ENCODE assay signal across 11 cellular contexts in the genomic region with DNA sequence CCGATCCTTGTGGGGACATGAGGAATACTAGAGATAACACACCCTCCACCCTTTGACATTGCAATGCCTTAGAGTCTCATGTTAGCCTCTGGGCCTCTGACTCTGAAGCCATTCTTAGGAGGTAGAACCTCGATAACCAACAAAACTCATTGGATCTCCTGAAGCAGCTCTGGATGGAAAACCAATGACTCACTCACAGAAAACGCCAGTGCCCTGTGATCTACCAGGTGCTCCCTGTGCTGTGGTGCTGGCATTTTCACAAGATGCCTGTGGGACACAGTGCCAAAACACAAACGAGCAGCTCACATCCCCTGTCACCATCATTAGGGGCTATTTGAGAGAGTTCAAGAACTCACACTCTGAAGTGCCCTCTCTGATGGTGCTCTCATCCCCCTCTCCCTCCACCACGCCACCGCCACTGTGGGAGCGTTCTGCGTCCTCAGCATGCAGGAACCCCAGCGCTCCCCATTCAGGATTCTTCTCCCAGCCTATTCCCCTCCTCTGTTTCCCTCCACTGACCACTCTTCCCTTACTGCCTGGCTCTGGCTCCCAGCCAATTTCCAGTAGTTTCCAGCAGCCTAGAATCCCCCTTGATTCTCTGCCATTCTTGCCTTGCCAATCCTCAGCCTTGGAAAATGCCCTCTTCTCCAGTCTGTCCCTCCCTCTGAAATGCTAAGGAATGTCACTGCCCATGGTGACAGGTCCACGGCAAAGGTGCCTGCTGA. TPM values are rescaled to one million over a fixed set of nuclear protein-coding genes. Genes with fewer than 3 reads are reported as not detected.
DNase-seq lines count a peak whose midpoint lies in the region; ATAC-seq and TF ChIP-seq lines count a peak whose summit lies in the region.
"Had no signal": no experiment of that assay in that cellular context is flagged by ENCODE, and none has a peak within 500 bp of the region (broad histone marks: within the 10 kb centered on the region; RNA-seq: fewer than 3 reads in every experiment).

No MANE protein-coding gene starts in this region.

- ATAC-seq in activated naive CD8-positive, alpha-beta T cell treated with anti-CD3 and anti-CD28 coated beads, Interleukin-2, amount 50 U/mL, for 24 hours = no peak

- TF ChIP-seq CTCF in chondrocyte (IDR thresholded peaks at IDR 0.05) (no peak), nephron (IDR thresholded peaks at IDR 0.05; ENCODE audit: unreplicated experiment in 3 of 3) (no peak)

- H3K36me3 Mint-ChIP-seq in IgD-negative memory B cell (no peaks in the 10 kb centered on the region), chondrocyte (ENCODE audit: low read depth) (peaks cover 2% of the 10 kb centered on the region), nephron (ENCODE audit: low read depth) (no peaks in the 10 kb centered on the region)
- no peaks in the 10 kb centered on the region for H3K36me3 Mint-ChIP-seq in activated naive CD8-positive, alpha-beta T cell treated with anti-CD3 and anti-CD28 coated beads, Interleukin-2, amount 50 U/mL, for 24 hours (ENCODE audit: low read depth)

- H3K4me3 Mint-ChIP-seq in IgD-negative memory B cell (peak overlapping the region in 1 of 4 donors; percentile 77), chondrocyte (ENCODE audit: unreplicated experiment) (no peak overlapping the region), nephron (no peak overlapping the region)
- H3K4me3 Mint-ChIP-seq in activated naive CD8-positive, alpha-beta T cell treated with anti-CD3 and anti-CD28 coated beads, Interleukin-2, amount 50 U/mL, for 24 hours = no peak overlapping the region
- H3K4me3 Mint-ChIP-seq: activated T-helper 1 cell treated with anti-CD3 and anti-CD28 coated beads, Interleukin-12 subunit alpha, Interleukin-12 subunit beta, Interleukin-2, Interleukin-4 antibody, amounts not matched to agents 30 ng/mL and 10 ng/mL and 1 ng/mL, durations not matched to agents 14 hours and 24 hours and 36 hours had no signal

- H3K9me3 Mint-ChIP-seq in IgD-negative memory B cell (no peaks in the 10 kb centered on the region), chondrocyte (ENCODE audit: low read depth) (no peaks in the 10 kb centered on the region), nephron (no peaks in the 10 kb centered on the region)
- H3K9me3 Mint-ChIP-seq in activated naive CD8-positive, alpha-beta T cell treated with anti-CD3 and anti-CD28 coated beads, Interleukin-2, amount 50 U/mL, for 24 hours = no peaks in the 10 kb centered on the region
- H3K9me3 Mint-ChIP-seq: activated T-helper 1 cell treated with anti-CD3 and anti-CD28 coated beads, Interleukin-12 subunit alpha, Interleukin-12 subunit beta, Interleukin-2, Interleukin-4 antibody, amounts not matched to agents 30 ng/mL and 10 ng/mL and 1 ng/mL, durations not matched to agents 14 hours and 24 hours and 36 hours had no signal

- peak; percentile 46 for DNase-seq in AG08395 (ENCODE audit: low spot score)
- no peak for DNase-seq in chondrocyte (ENCODE audit: low spot score)
- no peak for DNase-seq in GF-D8 (lab: John Stamatoyannopoulos, UW)
- DNase-seq in activated naive CD8-positive, alpha-beta T cell treated with anti-CD3 and anti-CD28 coated beads, Interleukin-2, amount 50 U/mL, for 24 hours = no peak
- no peak for DNase-seq in NCI-H524 (lab: John Stamatoyannopoulos, UW)
- no peak for DNase-seq in SIG-M5 treated with dmso at 0.1 percent for 504 hours (lab: John Stamatoyannopoulos, UW; ENCODE audit: unreplicated experiment)
- DNase-seq: NCI-H2029 treated with DMSO at 0.1 percent for 48 hours, WERI-Rb-1 had no signal

- H3K4me1 Mint-ChIP-seq in IgD-negative memory B cell (peaks cover 29 to 55% (median 43%) of the 10 kb centered on the region in 3 donors), chondrocyte (ENCODE audit: low read depth) (peaks cover 49% of the 10 kb centered on the region), nephron (peaks cover 45% of the 10 kb centered on the region)
- peaks cover 48% of the 10 kb centered on the region for H3K4me1 Mint-ChIP-seq in activated naive CD8-positive, alpha-beta T cell treated with anti-CD3 and anti-CD28 coated beads, Interleukin-2, amount 50 U/mL, for 24 hours

- no peaks in the 10 kb centered on the region for H3K27me3 Mint-ChIP-seq in IgD-negative memory B cell
- H3K27me3 Mint-ChIP-seq in chondrocyte (ENCODE audit: low read depth) = no peaks in the 10 kb centered on the region
- H3K27me3 Mint-ChIP-seq in nephron (ENCODE audit: low read depth) = peaks cover 4% of the 10 kb centered on the region
- H3K27me3 Mint-ChIP-seq in activated naive CD8-positive, alpha-beta T cell treated with anti-CD3 and anti-CD28 coated beads, Interleukin-2, amount 50 U/mL, for 24 hours = no peaks in the 10 kb centered on the region

- H3K27ac Mint-ChIP-seq in IgD-negative memory B cell (peak overlapping the region in 2 of 3 donors; percentile 15 to 35), chondrocyte (ENCODE audit: unreplicated experiment) (peak overlapping the region; percentile 71), nephron (peak overlapping the region; percentile 70 to 90 (median 70))
- H3K27ac Mint-ChIP-seq in activated naive CD8-positive, alpha-beta T cell treated with anti-CD3 and anti-CD28 coated beads, Interleukin-2, amount 50 U/mL, for 24 hours = no peak overlapping the region
- H3K27ac Mint-ChIP-seq: activated T-helper 1 cell treated with anti-CD3 and anti-CD28 coated beads, Interleukin-12 subunit alpha, Interleukin-12 subunit beta, Interleukin-2, Interleukin-4 antibody, amounts not matched to agents 30 ng/mL and 10 ng/mL and 1 ng/mL, durations not matched to agents 14 hours and 24 hours and 36 hours had no signal

RNA-seq across cellular contexts. Expression of a gene that starts 4.6 kb away (rescaled TPM):
- 384 TPM for polyA plus RNA-seq in IgD-negative memory B cell
- total RNA-seq in chondrocyte = 48.8 to 67.7 TPM (median 63.4 TPM) in 3 replicates

RNA-seq across cellular contexts. Expression of a gene that starts 15.4 kb away (rescaled TPM):
- polyA plus RNA-seq in IgD-negative memory B cell = 5.1 TPM
- 2.0 to 5.6 TPM (median 4.9 TPM) in 3 replicates for total RNA-seq in chondrocyte

RNA-seq across cellular contexts. Expression of a gene that starts 33.8 kb away (rescaled TPM):
- 12.0 TPM for polyA plus RNA-seq in IgD-negative memory B cell
- 11.1 to 14.6 TPM (median 11.6 TPM) in 3 replicates for total RNA-seq in chondrocyte

RNA-seq across cellular contexts. Expression of a gene that starts 43.7 kb away (rescaled TPM):
- 546 TPM for polyA plus RNA-seq in IgD-negative memory B cell
- total RNA-seq in chondrocyte = 95.2 to 113 TPM (median 109 TPM) in 3 replicates

RNA-seq across cellular contexts. Expression of a gene that starts 45.9 kb away (rescaled TPM):
- 341 TPM for polyA plus RNA-seq in IgD-negative memory B cell
- not detected in 3 replicates for total RNA-seq in chondrocyte
